ENCODE assay signal across 8 cellular contexts in the genomic region with DNA sequence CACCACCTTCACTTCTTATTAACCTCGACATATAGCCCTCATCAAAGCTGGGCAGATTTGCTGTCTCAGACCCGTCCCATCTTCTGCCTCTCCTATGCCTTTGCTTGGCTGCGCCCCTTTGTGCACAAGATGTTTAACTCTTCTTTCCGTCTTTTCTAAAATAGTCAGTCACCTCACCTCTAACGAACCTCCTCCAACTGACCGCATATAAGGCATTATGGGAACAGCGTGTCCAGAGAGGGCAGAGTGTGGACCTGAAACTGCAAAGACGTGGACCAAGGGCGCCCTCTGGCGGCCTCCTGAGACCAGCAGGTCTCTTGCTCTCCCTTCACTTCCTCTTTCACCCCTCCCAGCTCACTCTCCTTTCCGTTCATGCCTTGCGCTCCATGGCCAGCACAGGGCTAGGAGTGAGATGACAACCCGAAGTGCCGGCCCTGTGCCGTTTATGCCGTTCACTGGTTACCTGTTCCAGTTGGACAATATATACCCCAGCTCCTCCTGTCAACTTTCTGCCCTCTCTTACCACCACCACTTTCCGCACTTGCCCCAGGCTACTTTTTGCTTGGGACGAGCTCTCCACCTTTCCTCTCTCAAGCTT. TPM values are rescaled to one million over a fixed set of nuclear protein-coding genes. Genes with fewer than 3 reads are reported as not detected.
DNase-seq lines count a peak whose midpoint lies in the region; ATAC-seq, FAIRE-seq and TF ChIP-seq lines count a peak whose summit lies in the region.

No MANE protein-coding gene starts in this region.

- intact Hi-C loops in activated T-helper 1 cell treated with anti-CD3 and anti-CD28 coated beads, Interleukin-12 subunit alpha, Interleukin-12 subunit beta, Interleukin-2, Interleukin-4 antibody, amounts not matched to agents 30 ng/mL and 10 ng/mL and 1 ng/mL, durations not matched to agents 14 hours and 24 hours and 36 hours (cut with micrococcal nuclease) = loop anchor here (1.0 to 5.0 kb wide), 8 partner anchors 19 to 223 kb away; a partner anchor contains a TSS

- H3K9me3 ChIP-seq in AG04450 (ENCODE audit: control insufficient read depth, insufficient read depth, low read length) (no peaks in the 10 kb centered on the region), Karpas-422 (ENCODE audit: low read length) (no peaks in the 10 kb centered on the region)

- CTCF ChIA-PET in AG04450 (lab: Charles Lee) = interaction anchor here (0.6 to 12.5 kb wide), 45 partner anchors 11 to 348 kb away, joined by 3 to 616 read pairs (median 6); a partner anchor contains a TSS

- peaks cover 36% of the 10 kb centered on the region for H3K4me1 ChIP-seq in Karpas-422 (ENCODE audit: low read length)

- H3K27ac ChIP-seq in AG04450 (ENCODE audit: low read depth, low read length) = no peak overlapping the region
- peak overlapping the region; percentile 18; the same call in 1 of the 2 replicates for H3K27ac ChIP-seq in Karpas-422 (ENCODE audit: low read length)

- no peak overlapping the region for H3K27ac Mint-ChIP-seq in activated T-helper 1 cell treated with anti-CD3 and anti-CD28 coated beads, Interleukin-12 subunit alpha, Interleukin-12 subunit beta, Interleukin-2, Interleukin-4 antibody, amounts not matched to agents 30 ng/mL and 10 ng/mL and 1 ng/mL, durations not matched to agents 14 hours and 24 hours and 36 hours
- no peak overlapping the region for H3K27ac Mint-ChIP-seq in nephron
- no peak overlapping the region for H3K27ac Mint-ChIP-seq in stimulated activated naive B cell treated with anti-CD40 and anti-IgM and Interleukin-4, amounts not matched to agents 10 μg/mL and 1 μg/mL and 100 μg/mL, for 72 hours

- POLR2A ChIA-PET in AG04450 (lab: Yijun Ruan, JAX) = interaction anchor here (4.3 kb wide), 1 partner anchor 35 kb away, joined by 37 read pairs; no protein-coding TSS in a partner anchor

- no peaks in the 10 kb centered on the region for H3K9me3 Mint-ChIP-seq in activated T-helper 1 cell treated with anti-CD3 and anti-CD28 coated beads, Interleukin-12 subunit alpha, Interleukin-12 subunit beta, Interleukin-2, Interleukin-4 antibody, amounts not matched to agents 30 ng/mL and 10 ng/mL and 1 ng/mL, durations not matched to agents 14 hours and 24 hours and 36 hours
- no peaks in the 10 kb centered on the region for H3K9me3 Mint-ChIP-seq in nephron
- H3K9me3 Mint-ChIP-seq in stimulated activated naive B cell treated with anti-CD40 and anti-IgM and Interleukin-4, amounts not matched to agents 10 μg/mL and 1 μg/mL and 100 μg/mL, for 72 hours = no peaks in the 10 kb centered on the region

- H3K36me3 Mint-ChIP-seq in activated T-helper 1 cell treated with anti-CD3 and anti-CD28 coated beads, Interleukin-12 subunit alpha, Interleukin-12 subunit beta, Interleukin-2, Interleukin-4 antibody, amounts not matched to agents 30 ng/mL and 10 ng/mL and 1 ng/mL, durations not matched to agents 14 hours and 24 hours and 36 hours (ENCODE audit: low read depth) = peaks cover 28% of the 10 kb centered on the region
- peaks cover 24% of the 10 kb centered on the region for H3K36me3 Mint-ChIP-seq in nephron (ENCODE audit: low read depth)
- H3K36me3 Mint-ChIP-seq in stimulated activated naive B cell treated with anti-CD40 and anti-IgM and Interleukin-4, amounts not matched to agents 10 μg/mL and 1 μg/mL and 100 μg/mL, for 72 hours = peaks cover 36 to 37% of the 10 kb centered on the region in 2 donors

- peaks cover 34% of the 10 kb centered on the region for H3K4me1 Mint-ChIP-seq in activated T-helper 1 cell treated with anti-CD3 and anti-CD28 coated beads, Interleukin-12 subunit alpha, Interleukin-12 subunit beta, Interleukin-2, Interleukin-4 antibody, amounts not matched to agents 30 ng/mL and 10 ng/mL and 1 ng/mL, durations not matched to agents 14 hours and 24 hours and 36 hours (ENCODE audit: low read depth)
- peaks cover 23% of the 10 kb centered on the region for H3K4me1 Mint-ChIP-seq in nephron
- peaks cover 34 to 38% of the 10 kb centered on the region in 2 donors for H3K4me1 Mint-ChIP-seq in stimulated activated naive B cell treated with anti-CD40 and anti-IgM and Interleukin-4, amounts not matched to agents 10 μg/mL and 1 μg/mL and 100 μg/mL, for 72 hours

- H3K79me2 ChIP-seq in Karpas-422 (ENCODE audit: low read length) = peaks cover 76% of the 10 kb centered on the region

- H4K20me1 ChIP-seq in Karpas-422 (ENCODE audit: insufficient read depth, low read depth, low read length) = peaks cover 55% of the 10 kb centered on the region

- H3K4me3 Mint-ChIP-seq in activated T-helper 1 cell treated with anti-CD3 and anti-CD28 coated beads, Interleukin-12 subunit alpha, Interleukin-12 subunit beta, Interleukin-2, Interleukin-4 antibody, amounts not matched to agents 30 ng/mL and 10 ng/mL and 1 ng/mL, durations not matched to agents 14 hours and 24 hours and 36 hours = no peak overlapping the region
- H3K4me3 Mint-ChIP-seq in nephron = no peak overlapping the region
- no peak overlapping the region for H3K4me3 Mint-ChIP-seq in stimulated activated naive B cell treated with anti-CD40 and anti-IgM and Interleukin-4, amounts not matched to agents 10 μg/mL and 1 μg/mL and 100 μg/mL, for 72 hours

- no peaks in the 10 kb centered on the region for H3K27me3 Mint-ChIP-seq in activated T-helper 1 cell treated with anti-CD3 and anti-CD28 coated beads, Interleukin-12 subunit alpha, Interleukin-12 subunit beta, Interleukin-2, Interleukin-4 antibody, amounts not matched to agents 30 ng/mL and 10 ng/mL and 1 ng/mL, durations not matched to agents 14 hours and 24 hours and 36 hours (ENCODE audit: insufficient read depth)
- no peaks in the 10 kb centered on the region for H3K27me3 Mint-ChIP-seq in nephron (ENCODE audit: low read depth)
- no peaks in the 10 kb centered on the region for H3K27me3 Mint-ChIP-seq in stimulated activated naive B cell treated with anti-CD40 and anti-IgM and Interleukin-4, amounts not matched to agents 10 μg/mL and 1 μg/mL and 100 μg/mL, for 72 hours

- H3K4me2 ChIP-seq in Karpas-422 (ENCODE audit: low read depth, low read length, poor library complexity, severe bottlenecking) = peak overlapping the region; percentile 96

- no peaks in the 10 kb centered on the region for H3K9me2 ChIP-seq in Karpas-422 (replicated peaks; ENCODE audit: insufficient read depth, low read length)

- peak overlapping the region; percentile 86 for H3K9ac ChIP-seq in Karpas-422 (ENCODE audit: low read length)

- H3K27me3 ChIP-seq in AG04450 (ENCODE audit: control insufficient read depth, insufficient read depth, low read length) (no peaks in the 10 kb centered on the region), Karpas-422 (ENCODE audit: low read length) (no peaks in the 10 kb centered on the region)

- H3K36me3 ChIP-seq in Karpas-422 (ENCODE audit: insufficient read depth, low read length) = peaks cover 41% of the 10 kb centered on the region

- TF ChIP-seq CTCF in AG04450 (IDR thresholded peaks at IDR 0.05; ENCODE audit: low read depth, low read length) (peak; percentile 95), fibroblast of pulmonary artery (IDR thresholded peaks at IDR 0.05; ENCODE audit: low read length, missing control alignments) (peak; percentile 98), nephron (IDR thresholded peaks at IDR 0.05; ENCODE audit: unreplicated experiment in 3 of 3) (peak; percentile 89 to 95 (median 92))

- peak; percentile 46 for FAIRE-seq in RCC 7860 (lab: Jason Lieb, UNC)

- peak; percentile 80 for DNase-seq in AG04450 (ENCODE audit: low read depth, low spot score)
- DNase-seq in Karpas-422 = peak; percentile 93
- peak; percentile 90 for DNase-seq in RCC 7860 (ENCODE audit: low spot score)
- peak; percentile 75 for DNase-seq in activated T-helper 1 cell treated with anti-CD3 and anti-CD28 coated beads, Interleukin-12 subunit alpha, Interleukin-12 subunit beta, Interleukin-2, Interleukin-4 antibody, amounts not matched to agents 30 ng/mL and 10 ng/mL and 1 ng/mL, durations not matched to agents 14 hours and 24 hours and 36 hours (ENCODE audit: low spot score)
- peak; percentile 93 for DNase-seq in fibroblast of pulmonary artery (ENCODE audit: low read depth)
- DNase-seq in stimulated activated naive B cell treated with anti-CD40 and anti-IgM and Interleukin-4, amounts not matched to agents 10 μg/mL and 1 μg/mL and 100 μg/mL, for 72 hours = peak; percentile 66

- peak overlapping the region; percentile 56 for H3K4me3 ChIP-seq in AG04450 (ENCODE audit: low read depth, low read length)
- H3K4me3 ChIP-seq in Karpas-422 (ENCODE audit: low read length) = peak overlapping the region; percentile 85
- H3K4me3 ChIP-seq in fibroblast of pulmonary artery (replicated peaks; ENCODE audit: low read depth, low read length) = peak overlapping the region; percentile 46

- peak; percentile 39 for ATAC-seq in GM18868 (IDR thresholded peaks at IDR 0.05; ENCODE audit: unreplicated experiment)
- peak; percentile 47 to 51 for ATAC-seq in stimulated activated naive B cell treated with anti-CD40 and anti-IgM and Interleukin-4, amounts not matched to agents 10 μg/mL and 1 μg/mL and 100 μg/mL, for 72 hours (replicated peaks)

- H2AFZ ChIP-seq in Karpas-422 (ENCODE audit: low read length) = no peak overlapping the region

RNA-seq across cellular contexts. Expression of a gene that starts 2.5 kb away (rescaled TPM):
- polyA plus RNA-seq in AG04450 (2011; rRNA removed) = 7.9 and 8.3 TPM in 2 replicates
- polyA minus RNA-seq in AG04450 (2011; rRNA and poly(A)+ RNA removed) = 6.0 and 7.1 TPM in 2 replicates
- 22.8 and 26.5 TPM in 2 replicates for total RNA-seq in Karpas-422 (2014; rRNA removed; shearing (Covaris generic); ENCODE audit: low replicate concordance)
- 31.6 and 38.9 TPM in 2 replicates for total RNA-seq in activated T-helper 1 cell treated with anti-CD3 and anti-CD28 coated beads, Interleukin-12 subunit alpha, Interleukin-12 subunit beta, Interleukin-2, Interleukin-4 antibody, amounts not matched to agents 30 ng/mL and 10 ng/mL and 1 ng/mL, durations not matched to agents 14 hours and 24 hours and 36 hours

RNA-seq across cellular contexts. Expression of a gene that starts 2.8 kb away (rescaled TPM):
- 25.6 and 29.1 TPM in 2 replicates for polyA plus RNA-seq in AG04450 (2011; rRNA removed)
- polyA minus RNA-seq in AG04450 (2011; rRNA and poly(A)+ RNA removed) = 25.6 TPM in 2 replicates
- total RNA-seq in Karpas-422 (2014; rRNA removed; shearing (Covaris generic); ENCODE audit: low replicate concordance) = 17.9 and 18.4 TPM in 2 replicates
- 73.7 and 81.5 TPM in 2 replicates for total RNA-seq in activated T-helper 1 cell treated with anti-CD3 and anti-CD28 coated beads, Interleukin-12 subunit alpha, Interleukin-12 subunit beta, Interleukin-2, Interleukin-4 antibody, amounts not matched to agents 30 ng/mL and 10 ng/mL and 1 ng/mL, durations not matched to agents 14 hours and 24 hours and 36 hours

RNA-seq across cellular contexts. Expression of a gene that starts 15.1 kb away (rescaled TPM):
- polyA plus RNA-seq in AG04450 (2011; rRNA removed) = 65.5 and 80.4 TPM in 2 replicates
- 23.8 and 25.0 TPM in 2 replicates for polyA minus RNA-seq in AG04450 (2011; rRNA and poly(A)+ RNA removed)
- total RNA-seq in Karpas-422 (2014; rRNA removed; shearing (Covaris generic); ENCODE audit: low replicate concordance) = 102 and 113 TPM in 2 replicates
- 132 and 135 TPM in 2 replicates for total RNA-seq in activated T-helper 1 cell treated with anti-CD3 and anti-CD28 coated beads, Interleukin-12 subunit alpha, Interleukin-12 subunit beta, Interleukin-2, Interleukin-4 antibody, amounts not matched to agents 30 ng/mL and 10 ng/mL and 1 ng/mL, durations not matched to agents 14 hours and 24 hours and 36 hours

RNA-seq across cellular contexts. Expression of a gene that starts 20.4 kb away (rescaled TPM):
- 12.8 and 15.5 TPM in 2 replicates for polyA plus RNA-seq in AG04450 (2011; rRNA removed)
- polyA minus RNA-seq in AG04450 (2011; rRNA and poly(A)+ RNA removed) = 5.4 and 5.8 TPM in 2 replicates
- 0.56 TPM in 1 of 2 replicates, not detected in the other for total RNA-seq in Karpas-422 (2014; rRNA removed; shearing (Covaris generic); ENCODE audit: low replicate concordance)
- 1.4 and 1.6 TPM in 2 replicates for total RNA-seq in activated T-helper 1 cell treated with anti-CD3 and anti-CD28 coated beads, Interleukin-12 subunit alpha, Interleukin-12 subunit beta, Interleukin-2, Interleukin-4 antibody, amounts not matched to agents 30 ng/mL and 10 ng/mL and 1 ng/mL, durations not matched to agents 14 hours and 24 hours and 36 hours

RNA-seq across cellular contexts. Expression of a gene that starts 25.7 kb away (rescaled TPM):
- polyA plus RNA-seq in AG04450 (2011; rRNA removed) = 155 TPM in 2 replicates
- polyA minus RNA-seq in AG04450 (2011; rRNA and poly(A)+ RNA removed) = 101 and 105 TPM in 2 replicates
- 191 and 237 TPM in 2 replicates for total RNA-seq in Karpas-422 (2014; rRNA removed; shearing (Covaris generic); ENCODE audit: low replicate concordance)
- total RNA-seq in activated T-helper 1 cell treated with anti-CD3 and anti-CD28 coated beads, Interleukin-12 subunit alpha, Interleukin-12 subunit beta, Interleukin-2, Interleukin-4 antibody, amounts not matched to agents 30 ng/mL and 10 ng/mL and 1 ng/mL, durations not matched to agents 14 hours and 24 hours and 36 hours = 371 and 374 TPM in 2 replicates
